In the genomic region with DNA sequence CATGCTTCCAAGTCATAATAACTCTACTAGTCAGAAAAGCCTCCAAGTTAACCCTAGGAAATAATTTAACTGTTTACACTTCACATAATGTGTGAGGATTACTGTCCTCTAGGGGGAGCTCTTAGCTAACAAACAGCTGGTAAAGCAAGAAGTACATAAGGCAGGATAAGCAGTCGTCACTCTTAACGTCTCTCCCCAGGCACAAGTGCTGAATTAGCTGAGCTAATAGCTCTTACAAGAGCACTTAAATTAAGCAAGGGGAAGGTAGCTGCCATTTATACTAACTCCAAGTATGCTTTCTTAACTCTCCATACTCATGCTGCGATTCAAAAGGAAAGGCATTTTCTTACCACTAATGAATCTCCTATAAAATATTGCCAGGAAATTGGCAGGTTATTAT, we compare ENCODE assay signal across 8 cellular contexts.
DNase-seq lines count a peak whose midpoint lies in the region; ATAC-seq and FAIRE-seq lines count a peak whose summit lies in the region.

No MANE protein-coding gene starts in this region.

- H3K9me3 Mint-ChIP-seq in activated CD8-positive, alpha-beta memory T cell treated with anti-CD3 and anti-CD28 coated beads, Interleukin-2, amount 10 ng/mL, durations not matched to agents 7 days and 5 days (ENCODE audit: low read depth): no peaks in the 10 kb centered on the region

- no peak overlapping the region for H2BK12ac ChIP-seq in neuronal stem cell (ENCODE audit: low read length)

- no peak overlapping the region for H2BK120ac ChIP-seq in neuronal stem cell (ENCODE audit: low read depth, low read length)

- H2AK5ac ChIP-seq in neuronal stem cell (ENCODE audit: low read depth, low read length): no peak overlapping the region

- H4K91ac ChIP-seq in neuronal stem cell (ENCODE audit: low read depth, low read length, poor library complexity): no peak overlapping the region

- FAIRE-seq in endometrium (lab: Jason Lieb, UNC): peak; percentile 37

- no peak overlapping the region for H2AFZ ChIP-seq in neuronal stem cell (ENCODE audit: low read length)

- no peaks in the 10 kb centered on the region for H3K79me1 ChIP-seq in neuronal stem cell (ENCODE audit: low read depth, low read length)

- H3K27ac ChIP-seq in neuronal stem cell (replicated peaks; ENCODE audit: low read length): no peak overlapping the region

- no CpG with 5 or more reads among the region's 3 CpGs for WGBS in neuronal stem cell (ENCODE audit: extremely low coverage in 2 of 2, insufficient read length in 2 of 2, insufficient replicate concordance in 1 of 2), 2 donors

- H3K4me3 Mint-ChIP-seq in activated CD8-positive, alpha-beta memory T cell treated with anti-CD3 and anti-CD28 coated beads, Interleukin-2, amount 10 ng/mL, durations not matched to agents 7 days and 5 days: no peak overlapping the region

- H3K27me3 Mint-ChIP-seq in activated CD8-positive, alpha-beta memory T cell treated with anti-CD3 and anti-CD28 coated beads, Interleukin-2, amount 10 ng/mL, durations not matched to agents 7 days and 5 days: peaks cover 2% of the 10 kb centered on the region

- H3K9ac ChIP-seq in neuronal stem cell (ENCODE audit: low read depth, low read length, poor library complexity): no peak overlapping the region

- H2BK15ac ChIP-seq in neuronal stem cell (ENCODE audit: low read length): no peak overlapping the region

- H3K27me3 ChIP-seq in neuronal stem cell (ENCODE audit: control insufficient read depth in 3 of 3, insufficient read depth in 3 of 3, low read depth in 1 of 3, low read length in 3 of 3): no peaks in the 10 kb centered on the region

- peaks cover 3% of the 10 kb centered on the region in 2 donors for H3K4me1 ChIP-seq in neuronal stem cell (ENCODE audit: control insufficient read depth in 2 of 2, insufficient read depth in 1 of 2, low read depth in 1 of 2, low read length in 2 of 2)

- no peak overlapping the region for H3K14ac ChIP-seq in neuronal stem cell (ENCODE audit: low read length)

- no peak overlapping the region for H3K4ac ChIP-seq in neuronal stem cell (ENCODE audit: low read length)

- H3K9me3 ChIP-seq in neuronal stem cell (replicated peaks in 1 of 2; ENCODE audit: control insufficient read depth in 2 of 2, insufficient read depth in 1 of 2, low read depth in 1 of 2, low read length in 2 of 2): no peaks in the 10 kb centered on the region

- no peak overlapping the region for H3K27ac Mint-ChIP-seq in activated CD8-positive, alpha-beta memory T cell treated with anti-CD3 and anti-CD28 coated beads, Interleukin-2, amount 10 ng/mL, durations not matched to agents 7 days and 5 days

- no peak overlapping the region for H3K4me3 ChIP-seq in neuronal stem cell (ENCODE audit: low read length in 2 of 2)

- peaks cover 6% of the 10 kb centered on the region for H3K4me1 Mint-ChIP-seq in activated CD8-positive, alpha-beta memory T cell treated with anti-CD3 and anti-CD28 coated beads, Interleukin-2, amount 10 ng/mL, durations not matched to agents 7 days and 5 days

- CTCF ChIA-PET in activated CD8-positive, alpha-beta memory T cell treated with anti-CD3 and anti-CD28 coated beads, Interleukin-2, amount 10 ng/mL, durations not matched to agents 7 days and 5 days (lab: Charles Lee): interaction anchor here (0.6 to 4.3 kb wide), 15 partner anchors 9 to 427 kb away, joined by 3 to 33 read pairs (median 4); no protein-coding TSS in a partner anchor

- H3K36me3 ChIP-seq in neuronal stem cell (replicated peaks in 1 of 2; ENCODE audit: control insufficient read depth in 2 of 2, insufficient read depth in 2 of 2, low read length in 2 of 2): no peaks in the 10 kb centered on the region

- H3K4me2 ChIP-seq in neuronal stem cell (ENCODE audit: insufficient read depth, low read length, poor library complexity, severe bottlenecking): no peak overlapping the region

- H3K23ac ChIP-seq in neuronal stem cell (ENCODE audit: low read depth, low read length, poor library complexity): no peak overlapping the region

- no peak overlapping the region for H3K18ac ChIP-seq in neuronal stem cell (ENCODE audit: low read length)

- no peak for DNase-seq in activated CD8-positive, alpha-beta memory T cell treated with anti-CD3 and anti-CD28 coated beads, Interleukin-2, amount 10 ng/mL, durations not matched to agents 7 days and 5 days
- DNase-seq in activated CD8-positive, alpha-beta memory T cell treated with anti-CD3 and anti-CD28 coated beads for 24 hours: no peak
- DNase-seq in MV-4-11 (lab: John Stamatoyannopoulos, UW): peak; percentile 61
- DNase-seq in RKO (ENCODE audit: low spot score): peak; percentile 85
- DNase-seq in neuronal stem cell (ENCODE audit: low spot score): peak; percentile 48

- H2BK5ac ChIP-seq in neuronal stem cell (ENCODE audit: low read length): no peak overlapping the region

- no peak overlapping the region for H4K8ac ChIP-seq in neuronal stem cell (ENCODE audit: low read depth, low read length)

- H3K36me3 Mint-ChIP-seq in activated CD8-positive, alpha-beta memory T cell treated with anti-CD3 and anti-CD28 coated beads, Interleukin-2, amount 10 ng/mL, durations not matched to agents 7 days and 5 days: no peaks in the 10 kb centered on the region

- peak; percentile 45 for ATAC-seq in activated CD8-positive, alpha-beta memory T cell treated with anti-CD3 and anti-CD28 coated beads, Interleukin-2, amount 10 ng/mL, durations not matched to agents 7 days and 5 days
- ATAC-seq in GM18909 (IDR thresholded peaks at IDR 0.05; ENCODE audit: poor library complexity, unreplicated experiment): no peak
- ATAC-seq in HG02798 (IDR thresholded peaks at IDR 0.05; ENCODE audit: poor library complexity, unreplicated experiment): no peak

Comparison
In these comparisons a context has a peak if more than half of its experiments do, and no peak if none do; other contexts are left out.
1. DNase-seq: peak in MV-4-11 (single experiment), RKO (single experiment) and neuronal stem cell (single experiment); none in activated CD8-positive, alpha-beta memory T cell treated with anti-CD3 and anti-CD28 coated beads, Interleukin-2, amount 10 ng/mL, durations not matched to agents 7 days and 5 days (single experiment) and activated CD8-positive, alpha-beta memory T cell treated with anti-CD3 and anti-CD28 coated beads for 24 hours (single experiment).